Comparison of ENCODE assay signal across 14 cellular contexts in genomic region chr15:88616240-88616639, GRCh38. TPM values are rescaled to one million over a fixed set of nuclear protein-coding genes. Genes with fewer than 3 reads are reported as not detected.
DNase-seq lines count a peak whose midpoint lies in the region; TF ChIP-seq lines count a peak whose summit lies in the region.
"Had no signal": no experiment of that assay in that cellular context is flagged by ENCODE, and none has a peak within 500 bp of the region (broad histone marks: within the 10 kb centered on the region; RNA-seq: fewer than 3 reads in every experiment).

No MANE protein-coding gene starts in this region.

- no peak overlapping the region for H3K4me3 ChIP-seq in Karpas-422 (ENCODE audit: low read length)
- H3K4me3 ChIP-seq in WERI-Rb-1 (ENCODE audit: low read depth, low read length): no peak overlapping the region
- no peak overlapping the region for H3K4me3 ChIP-seq in endodermal cell (ENCODE audit: low read length)
- H3K4me3 ChIP-seq in stomach: no peak overlapping the region

- no peaks in the 10 kb centered on the region for H3K36me3 ChIP-seq in Karpas-422 (ENCODE audit: insufficient read depth, low read length)
- H3K36me3 ChIP-seq in WERI-Rb-1: peaks cover 65% of the 10 kb centered on the region
- peaks cover 79% of the 10 kb centered on the region for H3K36me3 ChIP-seq in endodermal cell (ENCODE audit: control insufficient read depth, insufficient read depth, low read length)
- no peaks in the 10 kb centered on the region for H3K36me3 ChIP-seq in stomach

- peak overlapping the region; percentile 88 for H3K27ac Mint-ChIP-seq in endodermal cell
- H3K27ac Mint-ChIP-seq: CD8-positive, alpha-beta T cell had no signal

- intact Hi-C loops in stomach (cut with DNase I; ENCODE audit: low total_unique reads): loop anchor here (10.0 kb wide), 1 partner anchor 141 kb away; no protein-coding TSS in a partner anchor

- H3K4me3 Mint-ChIP-seq in endodermal cell: no peak overlapping the region
- H3K4me3 Mint-ChIP-seq: CD8-positive, alpha-beta T cell had no signal

- H3K4me1 ChIP-seq in Karpas-422 (ENCODE audit: low read length) (peaks cover 13% of the 10 kb centered on the region), endodermal cell (ENCODE audit: control insufficient read depth, insufficient read depth, low read length) (peaks cover 14% of the 10 kb centered on the region), stomach (peaks cover 4 to 26% (median 19%) of the 10 kb centered on the region in 4 donors)

- peaks cover under 1% of the 10 kb centered on the region for H3K79me2 ChIP-seq in Karpas-422 (ENCODE audit: low read length)

- H3K9me3 Mint-ChIP-seq in endodermal cell: no peaks in the 10 kb centered on the region
- H3K9me3 Mint-ChIP-seq: CD8-positive, alpha-beta T cell had no signal

- H3K27me3 Mint-ChIP-seq in endodermal cell (ENCODE audit: insufficient read depth): no peaks in the 10 kb centered on the region

- peaks cover 53% of the 10 kb centered on the region for H3K4me1 Mint-ChIP-seq in endodermal cell

- peaks cover 51% of the 10 kb centered on the region for H3K36me3 Mint-ChIP-seq in endodermal cell (ENCODE audit: low read depth)
- H3K36me3 Mint-ChIP-seq: CD8-positive, alpha-beta T cell had no signal

- TF ChIP-seq EP300 in stomach (IDR thresholded peaks at IDR 0.05): no peak

- TF ChIP-seq POLR2A in stomach (IDR thresholded peaks at IDR 0.05): no peak

- H3K9ac ChIP-seq in Karpas-422 (ENCODE audit: low read length) (no peak overlapping the region), endodermal cell (ENCODE audit: extremely low read depth, low read length, poor library complexity, severe bottlenecking) (no peak overlapping the region)

- H3K4me2 ChIP-seq in Karpas-422 (ENCODE audit: low read depth, low read length, poor library complexity, severe bottlenecking): peak overlapping the region; percentile 1

- H3K9me3 ChIP-seq in Karpas-422 (ENCODE audit: low read length): no peaks in the 10 kb centered on the region
- H3K9me3 ChIP-seq in WERI-Rb-1 (ENCODE audit: severe bottlenecking): no peaks in the 10 kb centered on the region
- no peaks in the 10 kb centered on the region for H3K9me3 ChIP-seq in endodermal cell (ENCODE audit: control insufficient read depth, low read length)
- H3K9me3 ChIP-seq in stomach: no peaks in the 10 kb centered on the region

- peak overlapping the region; percentile 48; the same call in 1 of the 2 replicates for H2AFZ ChIP-seq in Karpas-422 (ENCODE audit: low read length)

- H3K27me3 ChIP-seq in Karpas-422 (ENCODE audit: low read length): no peaks in the 10 kb centered on the region
- no peaks in the 10 kb centered on the region for H3K27me3 ChIP-seq in WERI-Rb-1 (ENCODE audit: insufficient read depth, low read depth, severe bottlenecking)
- H3K27me3 ChIP-seq in endodermal cell (ENCODE audit: control insufficient read depth, insufficient read depth, low read length, poor library complexity, severe bottlenecking): no peaks in the 10 kb centered on the region
- H3K27me3 ChIP-seq in stomach: no peaks in the 10 kb centered on the region

- DNase-seq in Karpas-422 (no peak), WERI-Rb-1 (no peak), endodermal cell (no peak), stomach (no peak), NCI-H526 treated with DMSO at 0.1 percent for 48 hours (lab: John Stamatoyannopoulos, UW) (no peak), RKO (ENCODE audit: low spot score) (no peak), NCI-H2029 (lab: John Stamatoyannopoulos, UW) (no peak)
- DNase-seq: CD8-positive, alpha-beta T cell; DMS79 treated with DMSO at 0.1 percent for 48 hours; KG1; NCI-H1436 treated with DMSO at 0.1 percent for 48 hours; NCI-H2081 treated with DMSO at 0.1 percent for 48 hours; NCI-H510A; SIG-M5 had no signal

- WGBS in endodermal cell (ENCODE audit: insufficient coverage in 1 of 2, insufficient read length in 1 of 2), 2 experiments: 80 to 89% methylated on average over 4 of the region's 4 CpGs
- whole genome bisulfite sequencing in stomach, 5 donors: 83 to 89% (median 88%) methylated on average over 4 of the region's 4 CpGs

- no peaks in the 10 kb centered on the region for H3K9me2 ChIP-seq in Karpas-422 (replicated peaks; ENCODE audit: insufficient read depth, low read length)

- TF ChIP-seq CTCF in WERI-Rb-1 (IDR thresholded peaks at IDR 0.05; ENCODE audit: low read depth, low read length) (no peak), endodermal cell (conservative IDR thresholded peaks at IDR 0.05) (no peak), stomach (IDR thresholded peaks at IDR 0.05) (no peak)

- H4K20me1 ChIP-seq in Karpas-422 (ENCODE audit: insufficient read depth, low read depth, low read length): no peaks in the 10 kb centered on the region

- no peak overlapping the region for H3K27ac ChIP-seq in Karpas-422 (ENCODE audit: low read length)
- peak overlapping the region; percentile 76; the same call in 1 of the 2 replicates for H3K27ac ChIP-seq in WERI-Rb-1
- H3K27ac ChIP-seq in endodermal cell (ENCODE audit: low read depth, low read length): no peak overlapping the region
- peak overlapping the region; percentile 68 to 81 (median 74) for H3K27ac ChIP-seq in stomach

RNA-seq across cellular contexts. Expression of gene AEN, which starts 4.9 kb away (rescaled TPM):
- total RNA-seq in Karpas-422 (2014; rRNA removed; shearing (Covaris generic); ENCODE audit: low replicate concordance): 18.1 and 36.3 TPM in 2 replicates
- 10 to 100 TPM; 64.7 to 76.4 TPM for total RNA-seq in endodermal cell
- 43.9 TPM for polyA plus RNA-seq in endodermal cell (2013, experiment 1 of 2)
- 42.6 TPM for polyA plus RNA-seq in endodermal cell (2013, experiment 2 of 2)
- total RNA-seq in stomach: 10 to 100 TPM in 4 of 5 donors, 1 to 10 TPM in 1; 1.8 to 35.3 (median 19.9) TPM
- 10 to 100 TPM in 2 of 3 donors, 1 to 10 TPM in 1; 9.6 to 16.1 (median 12.1) TPM for polyA plus RNA-seq in stomach

RNA-seq across cellular contexts. Expression of gene ISG20, which starts 22.6 kb away (rescaled TPM):
- 112 and 259 TPM in 2 replicates for total RNA-seq in Karpas-422 (2014; rRNA removed; shearing (Covaris generic); ENCODE audit: low replicate concordance)
- total RNA-seq in endodermal cell (10 to 100 TPM in 1 of 2 donors, 1 to 10 TPM in 1; 9.3 to 11.4 TPM), stomach (100 to 1,000 TPM in 1 of 5 donors, 10 to 100 TPM in 4; 15.6 to 104 (median 65.9) TPM)
- 2.8 TPM for polyA plus RNA-seq in endodermal cell (2013, experiment 1 of 2)
- polyA plus RNA-seq in endodermal cell (2013, experiment 2 of 2): 1.9 TPM
- polyA plus RNA-seq in stomach: 100 to 1,000 TPM in 1 of 3 donors, 10 to 100 TPM in 2; 51.9 to 137 (median 81.9) TPM

Comparison
In these comparisons a context has a peak if more than half of its experiments do, and no peak if none do; other contexts are left out.
1. H3K27ac ChIP-seq: peak in WERI-Rb-1 (single experiment) and stomach (5 of 5); none in Karpas-422 (single experiment) and endodermal cell (single experiment).